Comparison of ENCODE assay signal across 1 cellular context in genomic region chr2:99488999-99489757, GRCh38.
TF ChIP-seq lines count a peak whose summit lies in the region.

No MANE protein-coding gene starts in this region.

TF ChIP-seq in H1, 55 proteins besides CTCF, POLR2A, EP300 and RAD21:
- TF ChIP-seq TAF7 (optimal IDR thresholded peaks at IDR 0.05; ENCODE audit: borderline replicate concordance, low read depth, low read length) (peak; percentile 16), SUZ12 (IDR thresholded peaks at IDR 0.05; ENCODE audit: low read length) (no peak), USF2 (IDR thresholded peaks at IDR 0.05; ENCODE audit: low read length) (no peak), KDM5A (IDR thresholded peaks at IDR 0.05; ENCODE audit: low read length) (no peak), TAF1 (IDR thresholded peaks at IDR 0.05; ENCODE audit: low read depth, low read length) (peak; percentile 50), KDM4A (IDR thresholded peaks at IDR 0.05; ENCODE audit: low read depth, low read length, severe bottlenecking) (peak; percentile 62), CHD2 (IDR thresholded peaks at IDR 0.05; ENCODE audit: low read length) (no peak), RBBP5 (IDR thresholded peaks at IDR 0.05; ENCODE audit: borderline replicate concordance, low read depth, low read length) (peak; percentile 83; the same call in 1 of the 2 replicates), YY1 (IDR thresholded peaks at IDR 0.05; ENCODE audit: low read depth, low read length) (peak; percentile 11; the same call in 1 of the 2 replicates), CREB1 (IDR thresholded peaks at IDR 0.05) (peak; percentile 81), ASH2L (IDR thresholded peaks at IDR 0.05; ENCODE audit: low read length) (peak; percentile 75), HDAC2 (IDR thresholded peaks at IDR 0.05; ENCODE audit: borderline replicate concordance in 1 of 2, low read depth in 2 of 2, low read length in 2 of 2) (no peak), CHD1 (IDR thresholded peaks at IDR 0.05; ENCODE audit: low read depth, low read length) (no peak), PHF8 (conservative IDR thresholded peaks at IDR 0.05; ENCODE audit: low read depth, low read length) (peak; percentile 45; the same call in 1 of the 2 replicates)
